In genomic region chr7:37719077-37719476, GRCh38 we compare ENCODE assay signal across 18 cellular contexts. TPM values are rescaled to one million over a fixed set of nuclear protein-coding genes. Genes with fewer than 3 reads are reported as not detected.
A peak's percentile ranks its signal among the peaks of the same experiment; 100 is the strongest.
DNase-seq lines count a peak whose midpoint lies in the region; ATAC-seq and TF ChIP-seq lines count a peak whose summit lies in the region.
"Had no signal": no experiment of that assay in that cellular context is flagged by ENCODE, and none has a peak within 500 bp of the region (broad histone marks: within the 10 kb centered on the region; RNA-seq: fewer than 3 reads in every experiment).

No MANE protein-coding gene starts in this region.

- no peaks in the 10 kb centered on the region for H3K27me3 ChIP-seq in testis
- H3K27me3 ChIP-seq: gastroesophageal sphincter, upper lobe of right lung had no signal

- intact Hi-C loops in lower leg skin (cut with DNase I; ENCODE audit: low total_unique reads) (no loop called here), testis (cut with DNase I; ENCODE audit: low total_unique reads) (no loop called here)

- TF ChIP-seq POLR2A in lower leg skin (IDR thresholded peaks at IDR 0.05), result no peak
- no peak for TF ChIP-seq POLR2A in testis (IDR thresholded peaks at IDR 0.05)

- DNase-seq in NCI-H2081 treated with DMSO at 0.1 percent for 48 hours (lab: John Stamatoyannopoulos, UW) (no peak), lower leg skin (ENCODE audit: low spot score in 2 of 2) (no peak), dermis blood vessel endothelial cell (no peak), testis (no peak)
- DNase-seq: AML-193; aorta; DMS79 treated with DMSO at 0.1 percent for 48 hours; effector CD4-positive, alpha-beta T cell; NCI-H526; SIG-M5; upper lobe of right lung had no signal

- no peak overlapping the region for H3K4me3 ChIP-seq in lower leg skin (ENCODE audit: low read depth, poor library complexity, severe bottlenecking)
- H3K4me3 ChIP-seq in testis, result no peak overlapping the region
- H3K4me3 ChIP-seq: gastroesophageal sphincter, skin epidermis, upper lobe of right lung had no signal

- 86 to 93% methylated on average over 1 of the region's 1 CpG for WGBS in lower leg skin, 2 donors
- WGBS in testis, 2 donors, result 91 to 95% methylated on average over 1 of the region's 1 CpG

- peak; percentile 82 for ATAC-seq in GM18498 (IDR thresholded peaks at IDR 0.05; ENCODE audit: unreplicated experiment)
- peak; percentile 61 for ATAC-seq in GM19397 (IDR thresholded peaks at IDR 0.05; ENCODE audit: unreplicated experiment)
- ATAC-seq in HG02840 (IDR thresholded peaks at IDR 0.05; ENCODE audit: low FRiP score, unreplicated experiment), result peak; percentile 79
- ATAC-seq in HG03520 (IDR thresholded peaks at IDR 0.05; ENCODE audit: unreplicated experiment), result peak; percentile 93
- ATAC-seq: gastroesophageal sphincter, upper lobe of right lung had no signal

- TF ChIP-seq CTCF in lower leg skin (IDR thresholded peaks at IDR 0.05), result no peak
- TF ChIP-seq CTCF in testis (IDR thresholded peaks at IDR 0.05), result no peak

- H3K36me3 ChIP-seq in testis (ENCODE audit: low read depth, missing control alignments), result no peaks in the 10 kb centered on the region
- H3K36me3 ChIP-seq: gastroesophageal sphincter, upper lobe of right lung had no signal

- no peaks in the 10 kb centered on the region for H3K9me3 ChIP-seq in testis
- H3K9me3 ChIP-seq: gastroesophageal sphincter, upper lobe of right lung had no signal

- no peak overlapping the region for H3K27ac ChIP-seq in testis
- H3K27ac ChIP-seq: gastroesophageal sphincter, skin epidermis, upper lobe of right lung had no signal

- no peaks in the 10 kb centered on the region for H3K4me1 ChIP-seq in testis
- H3K4me1 ChIP-seq: gastroesophageal sphincter, upper lobe of right lung had no signal

RNA-seq across cellular contexts. Expression of gene GPR141, which starts 35.5 kb away (rescaled TPM):
- total RNA-seq in lower leg skin (1 to 10 TPM in 1 of 4 donors, under 1 TPM in 2, not detected in 1; 0.39 to 1.6 (median 0.49) TPM), dermis blood vessel endothelial cell (not detected in 2 replicates), testis (1 to 10 TPM; 2.5 to 3.5 TPM)
- 1.8 TPM for polyA plus RNA-seq in testis (ENCODE audit: insufficient read depth, low read depth, low replicate concordance)
- total RNA-seq: kidney epithelial cell had no signal
